In genomic region chr10:1044146-1044545, GRCh38 we compare ENCODE assay signal across 9 cellular contexts.
DNase-seq lines count a peak whose midpoint lies in the region; ATAC-seq and TF ChIP-seq lines count a peak whose summit lies in the region.
"Had no signal": no experiment of that assay in that cellular context is flagged by ENCODE, and none has a peak within 500 bp of the region (broad histone marks: within the 10 kb centered on the region; RNA-seq: fewer than 3 reads in every experiment).

No MANE protein-coding gene starts in this region.

- H3K4me1 Mint-ChIP-seq in effector memory CD8-positive, alpha-beta T cell (ENCODE audit: low read depth in 2 of 2), result peaks cover 38 to 43% of the 10 kb centered on the region in 2 donors

- H3K36me3 ChIP-seq in DND-41 (ENCODE audit: insufficient read depth, low read length), result peaks cover 77% of the 10 kb centered on the region
- no peaks in the 10 kb centered on the region for H3K36me3 ChIP-seq in parathyroid adenoma (ENCODE audit: control insufficient read depth, insufficient read depth, low read length)

- POLR2A ChIA-PET in RWPE1 (lab: Yijun Ruan, JAX; ENCODE audit: low non-redundant PET), result no interaction called here

- peak overlapping the region; percentile 89 to 94 for H3K27ac Mint-ChIP-seq in effector memory CD8-positive, alpha-beta T cell

- 0 out of 4 replicates have a peak overlapping the region, but pooled peaks of 1 of the 2 experiments have one; percentile 17 for H3K4me3 ChIP-seq in DND-41 (ENCODE audit: low read depth in 1 of 2, low read length in 2 of 2)
- H3K4me3 ChIP-seq in parathyroid adenoma (ENCODE audit: low read depth, low read length), result no peak overlapping the region

- H3K4me1 ChIP-seq in DND-41 (ENCODE audit: insufficient read depth, low read length), result peaks cover 39% of the 10 kb centered on the region
- peaks cover 4% of the 10 kb centered on the region for H3K4me1 ChIP-seq in parathyroid adenoma

- no peaks in the 10 kb centered on the region for H3K9me3 Mint-ChIP-seq in effector memory CD8-positive, alpha-beta T cell

- H3K27ac ChIP-seq in DND-41 (ENCODE audit: low read length), result peak overlapping the region; percentile 17; the same call in 1 of the 2 replicates
- 0 out of 2 replicates have a peak overlapping the region, but pooled peaks have one; percentile 39 for H3K27ac ChIP-seq in RWPE1
- H3K27ac ChIP-seq in parathyroid adenoma, result peak overlapping the region; percentile 64

- ATAC-seq in DND-41 (ENCODE audit: insufficient read depth, low read depth) (no peak), HG03025 (IDR thresholded peaks at IDR 0.05; ENCODE audit: low FRiP score, unreplicated experiment) (no peak)
- ATAC-seq in effector memory CD8-positive, alpha-beta T cell (replicated peaks), result no peak

- TF ChIP-seq CTCF in DND-41 (IDR thresholded peaks at IDR 0.05; ENCODE audit: borderline replicate concordance, extremely low read depth, low read length, poor library complexity, severe bottlenecking), result no peak
- no peak for TF ChIP-seq CTCF in RWPE1 (conservative IDR thresholded peaks at IDR 0.05; ENCODE audit: low read depth)
- TF ChIP-seq CTCF in parathyroid adenoma (IDR thresholded peaks at IDR 0.05), result no peak

- DNase-seq in DND-41, result no peak
- no peak for DNase-seq in RWPE1 (ENCODE audit: low spot score)
- no peak for DNase-seq in effector memory CD8-positive, alpha-beta T cell
- DNase-seq in NOMO-1 treated with dmso at 0.1 percent for 144 hours (lab: John Stamatoyannopoulos, UW; ENCODE audit: unreplicated experiment), result no peak
- DNase-seq in stimulated activated CD4-positive, alpha-beta T cell treated with anti-CD3 and anti-CD28 coated beads, Interleukin-15, amount 100 ng/mL, for 24 hours, result no peak
- DNase-seq in OCI-M1 (lab: John Stamatoyannopoulos, UW), result no peak
- DNase-seq: activated CD4-positive, alpha-beta T cell treated with anti-CD3 and anti-CD28 coated beads, Interleukin-2, amount 50 U/mL, for 1 hour had no signal

- peak overlapping the region; percentile 74 to 85 for H3K4me3 Mint-ChIP-seq in effector memory CD8-positive, alpha-beta T cell

- H3K4me2 ChIP-seq in DND-41 (ENCODE audit: insufficient read depth, low read length), result peak overlapping the region; percentile 35; the same call in 1 of the 2 replicates
- no peak overlapping the region for H3K4me2 ChIP-seq in parathyroid adenoma (ENCODE audit: low read length)

- H3K27me3 Mint-ChIP-seq in effector memory CD8-positive, alpha-beta T cell, result no peaks in the 10 kb centered on the region

- no peaks in the 10 kb centered on the region for H3K9me3 ChIP-seq in DND-41 (ENCODE audit: insufficient read depth, low read length, severe bottlenecking)
- no peaks in the 10 kb centered on the region for H3K9me3 ChIP-seq in parathyroid adenoma (ENCODE audit: control insufficient read depth, low read length)

- no peaks in the 10 kb centered on the region for H3K27me3 ChIP-seq in DND-41 (ENCODE audit: insufficient read depth, low read length, poor library complexity)
- no peaks in the 10 kb centered on the region for H3K27me3 ChIP-seq in parathyroid adenoma (ENCODE audit: control insufficient read depth, insufficient read depth, low read length)

- peaks cover 47% of the 10 kb centered on the region for H4K20me1 ChIP-seq in DND-41 (ENCODE audit: insufficient read depth, low read length)

- CTCF ChIA-PET in RWPE1 (lab: Yijun Ruan, JAX), result no interaction called here

- peaks cover 68% of the 10 kb centered on the region for H3K36me3 Mint-ChIP-seq in effector memory CD8-positive, alpha-beta T cell (ENCODE audit: insufficient read depth)

- H2AFZ ChIP-seq in DND-41 (ENCODE audit: low read depth, low read length) (no peak overlapping the region), parathyroid adenoma (no peak overlapping the region)

- H3K79me2 ChIP-seq in DND-41 (ENCODE audit: insufficient read depth, low read length) (peaks cover 54% of the 10 kb centered on the region), parathyroid adenoma (peaks cover 10% of the 10 kb centered on the region)

- no peak overlapping the region for H3K9ac ChIP-seq in DND-41 (ENCODE audit: low read depth, low read length)
- H3K9ac ChIP-seq in parathyroid adenoma, result no peak overlapping the region
